1 cellular context compared by ENCODE assay signal in the genomic region with DNA sequence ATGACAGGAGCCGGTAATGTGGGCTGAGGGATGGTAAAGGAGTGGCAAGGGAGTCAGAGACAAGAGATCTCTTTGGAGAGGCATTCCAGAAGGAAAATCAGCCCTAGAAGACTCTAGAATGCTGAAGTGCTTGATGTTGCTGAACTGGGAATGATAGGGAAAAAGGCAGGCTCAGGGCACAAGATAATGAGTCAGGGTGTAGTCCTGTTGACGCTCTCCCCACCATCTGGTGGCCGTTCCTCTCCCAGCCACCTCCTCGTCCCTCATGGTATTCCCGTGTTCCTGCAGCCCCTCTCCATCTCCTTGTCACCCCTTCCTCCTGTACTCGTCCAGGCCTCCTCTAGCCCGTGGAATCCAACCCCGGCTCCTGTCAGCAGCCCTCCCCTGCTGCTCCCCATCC.
TF ChIP-seq lines count a peak whose summit lies in the region.

No MANE protein-coding gene starts in this region.

TF ChIP-seq in A549, 52 proteins besides CTCF, POLR2A, EP300 and RAD21 (continued from another document):
- no peak for TF ChIP-seq ZC3H11A (IDR thresholded peaks at IDR 0.05)
- no peak for TF ChIP-seq SMC3 (IDR thresholded peaks at IDR 0.05)
- no peak for TF ChIP-seq HEYL (CRISPR knock-in tag; IDR thresholded peaks at IDR 0.05)
- no peak for TF ChIP-seq ZFP36 (IDR thresholded peaks at IDR 0.05; ENCODE audit: borderline replicate concordance, partially characterized antibody)
- no peak for TF ChIP-seq NFE2L2 (conservative IDR thresholded peaks at IDR 0.05; ENCODE audit: low read length)
- no peak for TF ChIP-seq ATOH8 (CRISPR knock-in tag; IDR thresholded peaks at IDR 0.05; ENCODE audit: low read depth)
- TF ChIP-seq FOXS1 (CRISPR knock-in tag; IDR thresholded peaks at IDR 0.05), result no peak
- TF ChIP-seq PHF8 (IDR thresholded peaks at IDR 0.05; ENCODE audit: borderline replicate concordance, low read depth), result no peak
- TF ChIP-seq CHD2 (IDR thresholded peaks at IDR 0.05; ENCODE audit: low read length, partially characterized antibody), result no peak
- TF ChIP-seq ZSCAN20 (CRISPR knock-in tag; IDR thresholded peaks at IDR 0.05), result no peak
- no peak for TF ChIP-seq SREBF2 (IDR thresholded peaks at IDR 0.05)
